In the genomic region with DNA sequence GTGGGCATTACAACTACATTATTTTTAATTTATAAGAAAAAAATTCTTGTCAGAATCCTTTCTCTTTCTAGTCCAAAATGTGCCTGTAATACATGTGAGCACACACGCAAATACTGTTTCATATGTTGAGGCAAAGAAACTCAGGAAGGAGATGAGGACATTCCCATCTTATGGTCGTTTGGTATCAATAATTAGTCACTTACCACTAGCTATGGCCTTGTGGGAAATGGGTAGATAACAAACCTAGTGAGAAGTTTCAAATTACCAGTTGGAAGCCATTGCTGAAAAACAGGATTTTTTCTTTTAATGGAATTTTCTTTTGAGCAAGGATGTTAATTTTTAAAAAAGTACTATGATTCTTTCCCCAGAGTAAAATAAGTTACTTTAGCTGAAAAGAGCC, we compare ENCODE assay signal across 1 cellular context.
TF ChIP-seq lines count a peak whose summit lies in the region.

No MANE protein-coding gene starts in this region.

TF ChIP-seq in A549, 52 proteins besides CTCF, POLR2A, EP300 and RAD21 (continued from another document):
- TF ChIP-seq, protein P1, sequence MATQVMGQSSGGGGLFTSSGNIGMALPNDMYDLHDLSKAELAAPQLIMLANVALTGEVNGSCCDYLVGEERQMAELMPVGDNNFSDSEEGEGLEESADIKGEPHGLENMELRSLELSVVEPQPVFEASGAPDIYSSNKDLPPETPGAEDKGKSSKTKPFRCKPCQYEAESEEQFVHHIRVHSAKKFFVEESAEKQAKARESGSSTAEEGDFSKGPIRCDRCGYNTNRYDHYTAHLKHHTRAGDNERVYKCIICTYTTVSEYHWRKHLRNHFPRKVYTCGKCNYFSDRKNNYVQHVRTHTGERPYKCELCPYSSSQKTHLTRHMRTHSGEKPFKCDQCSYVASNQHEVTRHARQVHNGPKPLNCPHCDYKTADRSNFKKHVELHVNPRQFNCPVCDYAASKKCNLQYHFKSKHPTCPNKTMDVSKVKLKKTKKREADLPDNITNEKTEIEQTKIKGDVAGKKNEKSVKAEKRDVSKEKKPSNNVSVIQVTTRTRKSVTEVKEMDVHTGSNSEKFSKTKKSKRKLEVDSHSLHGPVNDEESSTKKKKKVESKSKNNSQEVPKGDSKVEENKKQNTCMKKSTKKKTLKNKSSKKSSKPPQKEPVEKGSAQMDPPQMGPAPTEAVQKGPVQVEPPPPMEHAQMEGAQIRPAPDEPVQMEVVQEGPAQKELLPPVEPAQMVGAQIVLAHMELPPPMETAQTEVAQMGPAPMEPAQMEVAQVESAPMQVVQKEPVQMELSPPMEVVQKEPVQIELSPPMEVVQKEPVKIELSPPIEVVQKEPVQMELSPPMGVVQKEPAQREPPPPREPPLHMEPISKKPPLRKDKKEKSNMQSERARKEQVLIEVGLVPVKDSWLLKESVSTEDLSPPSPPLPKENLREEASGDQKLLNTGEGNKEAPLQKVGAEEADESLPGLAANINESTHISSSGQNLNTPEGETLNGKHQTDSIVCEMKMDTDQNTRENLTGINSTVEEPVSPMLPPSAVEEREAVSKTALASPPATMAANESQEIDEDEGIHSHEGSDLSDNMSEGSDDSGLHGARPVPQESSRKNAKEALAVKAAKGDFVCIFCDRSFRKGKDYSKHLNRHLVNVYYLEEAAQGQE (IDR thresholded peaks at IDR 0.05): no peak
- TF ChIP-seq BHLHE40 (IDR thresholded peaks at IDR 0.05; ENCODE audit: low read depth, low read length): no peak
TF ChIP-seq in A549: peak in this region for 0.
